In the genomic region with DNA sequence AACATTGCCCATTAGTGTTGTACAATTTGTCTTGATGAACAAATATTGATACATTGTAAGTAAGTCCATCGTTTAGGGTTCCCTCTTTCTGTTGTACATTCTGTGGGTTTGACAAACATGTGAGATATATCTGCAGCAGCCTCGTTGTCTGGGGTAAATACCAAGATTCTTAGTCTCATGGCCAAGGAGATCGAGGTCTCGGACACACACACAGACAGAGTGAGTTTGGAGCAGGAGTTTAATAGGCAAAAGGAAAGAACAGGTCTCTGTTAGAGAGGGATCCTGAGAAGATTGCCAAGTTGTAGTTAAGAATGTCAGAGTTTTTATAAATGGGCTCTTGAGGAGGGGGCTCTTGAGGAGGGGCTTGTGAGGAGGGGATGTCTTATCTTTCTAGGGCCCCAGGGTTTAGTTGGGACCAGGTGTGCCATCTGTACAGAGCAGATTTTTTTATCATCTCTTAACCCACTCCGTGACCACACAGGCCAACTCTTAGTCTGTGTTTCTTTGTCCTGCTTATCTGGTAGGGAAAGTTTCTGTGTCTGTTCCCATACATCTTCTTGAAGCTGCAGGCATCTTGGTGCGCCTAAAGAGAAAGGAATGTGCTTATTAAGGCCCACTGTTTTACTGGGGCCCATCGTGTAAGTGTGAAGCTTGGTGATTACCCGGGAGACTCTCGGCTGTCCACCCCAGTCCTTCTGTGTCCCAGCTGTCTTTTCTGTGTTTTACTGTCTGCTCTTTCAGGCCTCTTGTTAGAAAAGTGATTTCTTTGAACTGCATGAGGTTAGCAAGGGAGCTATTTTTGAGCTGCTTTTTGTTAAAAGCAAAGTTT, we compare ENCODE assay signal across 8 cellular contexts. TPM values are rescaled to one million over a fixed set of nuclear protein-coding genes. Genes with fewer than 3 reads are reported as not detected.
A peak's percentile ranks its signal among the peaks of the same experiment; 100 is the strongest.
DNase-seq lines count a peak whose midpoint lies in the region; ATAC-seq, FAIRE-seq and TF ChIP-seq lines count a peak whose summit lies in the region.

No MANE protein-coding gene starts in this region.

- peak overlapping the region; percentile 91 for H3K4me2 ChIP-seq in keratinocyte (ENCODE audit: control insufficient read depth, extremely low read depth, insufficient read depth, low read depth, low read length)

- intact Hi-C loops in Right ventricle myocardium superior (cut with DNase I) (no loop called here), thyroid gland (cut with DNase I) (no loop called here), mucosa of descending colon (cut with DNase I, micrococcal nuclease) (no loop called here)

- H3K36me3 ChIP-seq in right atrium auricular region (no peaks in the 10 kb centered on the region), keratinocyte (ENCODE audit: control insufficient read depth in 2 of 2, extremely low read depth in 1 of 2, insufficient read depth in 2 of 2, low read length in 2 of 2) (no peaks in the 10 kb centered on the region), thyroid gland (no peaks in the 10 kb centered on the region), mucosa of descending colon (ENCODE audit: low read depth) (no peaks in the 10 kb centered on the region)

- H3K9me3 ChIP-seq in right atrium auricular region (no peaks in the 10 kb centered on the region), keratinocyte (ENCODE audit: control insufficient read depth, low read depth, low read length) (no peaks in the 10 kb centered on the region), thyroid gland (no peaks in the 10 kb centered on the region), mucosa of descending colon (no peaks in the 10 kb centered on the region)

- H3K4me3 ChIP-seq in right atrium auricular region, result peak overlapping the region in 1 of 2 donors; percentile 73
- peak overlapping the region in 2 of 3 experiments; percentile 67 to 70 for H3K4me3 ChIP-seq in keratinocyte (ENCODE audit: control insufficient read depth in 2 of 3, extremely low read depth in 1 of 3, insufficient read depth in 2 of 3, low read depth in 1 of 3, low read length in 3 of 3)
- H3K4me3 ChIP-seq in thyroid gland (replicated peaks in 1 of 3), result peak overlapping the region in 1 of 3 donors; percentile 67
- no peak overlapping the region for H3K4me3 ChIP-seq in mucosa of descending colon

- H3K27ac Mint-ChIP-seq in activated naive CD8-positive, alpha-beta T cell, result peak overlapping the region; percentile 97

- H3K9me1 ChIP-seq in keratinocyte (ENCODE audit: control insufficient read depth, extremely low read depth, insufficient read depth, low read length), result no peaks in the 10 kb centered on the region

- ATAC-seq in Right ventricle myocardium superior (ENCODE audit: poor library complexity), result no peak
- ATAC-seq in HG03520 (IDR thresholded peaks at IDR 0.05; ENCODE audit: unreplicated experiment), result no peak
- no peak for ATAC-seq in mucosa of descending colon

- DNase-seq in right atrium auricular region (ENCODE audit: low spot score) (no peak), Right ventricle myocardium superior (no peak), keratinocyte (ENCODE audit: low read depth, low spot score) (no peak), thyroid gland (no peak), NCI-H1048 (lab: John Stamatoyannopoulos, UW) (no peak), mucosa of descending colon (no peak)

- H3K27me3 ChIP-seq in right atrium auricular region (no peaks in the 10 kb centered on the region), keratinocyte (ENCODE audit: control insufficient read depth, extremely low read depth, insufficient read depth, low read length) (no peaks in the 10 kb centered on the region), thyroid gland (no peaks in the 10 kb centered on the region)

- no peaks in the 10 kb centered on the region for H3K79me2 ChIP-seq in keratinocyte (ENCODE audit: control insufficient read depth, insufficient read depth, low read length)

- dilution Hi-C loops in keratinocyte (cut with MboI; ENCODE audit: extremely low pct_ligation_motif_present, low sequenced_read_pairs), result no loop called here

- peaks cover 14% of the 10 kb centered on the region for H3K36me3 Mint-ChIP-seq in activated naive CD8-positive, alpha-beta T cell

- H3K9ac ChIP-seq in keratinocyte (ENCODE audit: control insufficient read depth, extremely low read depth, insufficient read depth, low read length), result peak overlapping the region; percentile 78

- no peak for TF ChIP-seq CTCF in right atrium auricular region (IDR thresholded peaks at IDR 0.05)
- no peak for TF ChIP-seq CTCF in keratinocyte (optimal IDR thresholded peaks at IDR 0.05 in 1 of 3, IDR thresholded peaks at IDR 0.05 in 1 of 3, conservative IDR thresholded peaks at IDR 0.05 in 1 of 3; ENCODE audit: extremely low read depth in 1 of 3, insufficient read depth in 2 of 3, low read length in 3 of 3)
- TF ChIP-seq CTCF in thyroid gland (IDR thresholded peaks at IDR 0.05), result no peak
- TF ChIP-seq CTCF in mucosa of descending colon (IDR thresholded peaks at IDR 0.05), result no peak

- H3K4me1 Mint-ChIP-seq in activated naive CD8-positive, alpha-beta T cell (ENCODE audit: low read depth), result peaks cover 61% of the 10 kb centered on the region

- H3K4me1 ChIP-seq in right atrium auricular region (peaks cover 0 to 27% of the 10 kb centered on the region in 2 donors), keratinocyte (ENCODE audit: control insufficient read depth, extremely low read depth, insufficient read depth, low read length) (peaks cover 30% of the 10 kb centered on the region), thyroid gland (peaks cover 13 to 15% of the 10 kb centered on the region in 2 donors), mucosa of descending colon (ENCODE audit: low read depth) (no peaks in the 10 kb centered on the region)

- H3K4me3 Mint-ChIP-seq in activated naive CD8-positive, alpha-beta T cell, result peak overlapping the region; percentile 100

- H3K27ac ChIP-seq in right atrium auricular region (peak overlapping the region; percentile 87 to 90), keratinocyte (ENCODE audit: control insufficient read depth, insufficient read depth, low read length) (peak overlapping the region; percentile 81), thyroid gland (peak overlapping the region; percentile 80 to 93 (median 86))

- peaks cover 12% of the 10 kb centered on the region for H3K9me3 Mint-ChIP-seq in activated naive CD8-positive, alpha-beta T cell (ENCODE audit: low read depth)

- no peak for TF ChIP-seq POLR2A in thyroid gland (IDR thresholded peaks at IDR 0.05)

- H3K27me3 Mint-ChIP-seq in activated naive CD8-positive, alpha-beta T cell, result no peaks in the 10 kb centered on the region

- 54% methylated on average over 9 of the region's 9 CpGs for WGBS in thyroid gland, 2 donors

- peak overlapping the region; percentile 86 for H2AFZ ChIP-seq in keratinocyte (ENCODE audit: control insufficient read depth, low read length)

- no peaks in the 10 kb centered on the region for H4K20me1 ChIP-seq in keratinocyte (ENCODE audit: control insufficient read depth, extremely low read depth, insufficient read depth, low read length)

- FAIRE-seq in keratinocyte (lab: Jason Lieb, UNC), result no peak

RNA-seq across cellular contexts. Expression of gene CLEC2D, which starts 22.5 kb away (rescaled TPM):
- total RNA-seq in right atrium auricular region (1 to 10 TPM; 6.5 to 6.9 TPM), Right ventricle myocardium superior (4.5 TPM), thyroid gland (10 to 100 TPM in 2 of 4 donors, 1 to 10 TPM in 2; 4.9 to 11.3 (median 9.8) TPM), mucosa of descending colon (10 to 100 TPM in 1 of 3 donors, 1 to 10 TPM in 2; 7.1 to 10.1 (median 7.2) TPM)
- 0.65 to 2.3 TPM (median 1.6 TPM) in 3 replicates for polyA plus RNA-seq in keratinocyte
- 2.8 TPM for polyA plus RNA-seq in keratinocyte (2011; ENCODE audit: low read depth)
- polyA plus RNA-seq in keratinocyte (2011; cell fraction: cytosol; rRNA removed), result 0.43 and 0.73 TPM in 2 replicates
- polyA plus RNA-seq in keratinocyte (2011; cell fraction: nucleus; rRNA removed), result 6.2 and 8.4 TPM in 2 replicates
- 0.24 and 0.76 TPM in 2 replicates for polyA plus RNA-seq in keratinocyte (2012; ENCODE audit: low replicate concordance)
- polyA minus RNA-seq in keratinocyte, result 0.40 to 1.3 TPM in 2 of 3 replicates, not detected in the other
- polyA minus RNA-seq in keratinocyte (2011; cell fraction: cytosol; rRNA and poly(A)+ RNA removed), result not detected
- 1.9 and 5.6 TPM in 2 replicates for polyA minus RNA-seq in keratinocyte (2011; cell fraction: nucleus; rRNA and poly(A)+ RNA removed)

RNA-seq across cellular contexts. Expression of gene KLRB1, which starts 39.3 kb away (rescaled TPM):
- total RNA-seq in right atrium auricular region (under 1 TPM in 1 of 2 donors, not detected in 1; 0.75 TPM), Right ventricle myocardium superior (not detected), thyroid gland (1 to 10 TPM in 1 of 4 donors, under 1 TPM in 3; 0.22 to 1.0 (median 0.60) TPM), mucosa of descending colon (1 to 10 TPM; 1.5 to 2.1 (median 1.7) TPM)
- polyA plus RNA-seq in keratinocyte, result not detected in 3 replicates
- polyA plus RNA-seq in keratinocyte (2011; ENCODE audit: low read depth), result not detected
- not detected in 2 replicates for polyA plus RNA-seq in keratinocyte (2011; cell fraction: cytosol; rRNA removed)
- polyA plus RNA-seq in keratinocyte (2011; cell fraction: nucleus; rRNA removed), result not detected in 2 replicates
- polyA plus RNA-seq in keratinocyte (2012; ENCODE audit: low replicate concordance), result not detected in 2 replicates
- not detected in 3 replicates for polyA minus RNA-seq in keratinocyte
- polyA minus RNA-seq in keratinocyte (2011; cell fraction: cytosol; rRNA and poly(A)+ RNA removed), result not detected
- not detected in 2 replicates for polyA minus RNA-seq in keratinocyte (2011; cell fraction: nucleus; rRNA and poly(A)+ RNA removed)
